In genomic region chr2:181678033-181678586, GRCh38 we compare ENCODE assay signal across 8 cellular contexts. TPM values are rescaled to one million over a fixed set of nuclear protein-coding genes. Genes with fewer than 3 reads are reported as not detected.
DNase-seq lines count a peak whose midpoint lies in the region; ATAC-seq and TF ChIP-seq lines count a peak whose summit lies in the region.

No MANE protein-coding gene starts in this region.

- no peak overlapping the region for H2BK120ac ChIP-seq in neuronal stem cell (ENCODE audit: low read depth, low read length)

- peak overlapping the region; percentile 3 for H3K23ac ChIP-seq in neuronal stem cell (ENCODE audit: low read depth, low read length, poor library complexity)

- H4K8ac ChIP-seq in neuronal stem cell (ENCODE audit: low read depth, low read length) = no peak overlapping the region

- intact Hi-C loops in vagina (cut with DNase I) = no loop called here

- H2BK15ac ChIP-seq in neuronal stem cell (ENCODE audit: low read length) = no peak overlapping the region

- H3K4me1 ChIP-seq in neuronal stem cell (ENCODE audit: control insufficient read depth in 2 of 2, insufficient read depth in 1 of 2, low read depth in 1 of 2, low read length in 2 of 2) (peaks cover 8 to 10% of the 10 kb centered on the region in 2 donors), vagina (peaks cover 13% of the 10 kb centered on the region)

- H2BK12ac ChIP-seq in neuronal stem cell (ENCODE audit: low read length) = no peak overlapping the region

- H3K36me3 ChIP-seq in neuronal stem cell (replicated peaks in 1 of 2; ENCODE audit: control insufficient read depth in 2 of 2, insufficient read depth in 2 of 2, low read length in 2 of 2) (no peaks in the 10 kb centered on the region), vagina (no peaks in the 10 kb centered on the region)

- peaks cover 29 to 92% (median 60%) of the 10 kb centered on the region in 3 experiments for H3K27me3 ChIP-seq in neuronal stem cell (ENCODE audit: control insufficient read depth in 3 of 3, insufficient read depth in 3 of 3, low read depth in 1 of 3, low read length in 3 of 3)
- H3K27me3 ChIP-seq in vagina = peaks cover 7% of the 10 kb centered on the region

- peak; percentile 66 for DNase-seq in ELR (ENCODE audit: low read depth)
- DNase-seq in HuH-7 (ENCODE audit: low spot score) = peak; percentile 75
- peak; percentile 82 for DNase-seq in activated CD8-positive, alpha-beta memory T cell treated with anti-CD3 and anti-CD28 coated beads, Interleukin-2, amount 50 U/mL, for 48 hours
- peak; percentile 62 for DNase-seq in fibroblast of gingiva (ENCODE audit: low read depth)
- DNase-seq in neuronal stem cell (ENCODE audit: low spot score) = peak; percentile 91
- no peak for DNase-seq in NCI-H1436 (lab: John Stamatoyannopoulos, UW)
- no peak for DNase-seq in vagina (ENCODE audit: extremely low spot score in 2 of 2)

- H3K4me3 ChIP-seq in neuronal stem cell (ENCODE audit: low read length in 2 of 2) (no peak overlapping the region), vagina (no peak overlapping the region)

- no peak overlapping the region for H2AFZ ChIP-seq in neuronal stem cell (ENCODE audit: low read length)

- no peak overlapping the region for H3K14ac ChIP-seq in neuronal stem cell (ENCODE audit: low read length)

- TF ChIP-seq CTCF in vagina (IDR thresholded peaks at IDR 0.05) = no peak

- no peaks in the 10 kb centered on the region for H3K79me1 ChIP-seq in neuronal stem cell (ENCODE audit: low read depth, low read length)

- no CpG with 5 or more reads among the region's 35 CpGs for WGBS in neuronal stem cell (ENCODE audit: extremely low coverage in 2 of 2, insufficient read length in 2 of 2, insufficient replicate concordance in 1 of 2), 2 donors

- no peak overlapping the region for H4K91ac ChIP-seq in neuronal stem cell (ENCODE audit: low read depth, low read length, poor library complexity)

- no peak overlapping the region for H2AK5ac ChIP-seq in neuronal stem cell (ENCODE audit: low read depth, low read length)

- H3K27ac ChIP-seq in neuronal stem cell (replicated peaks; ENCODE audit: low read length) (no peak overlapping the region), vagina (no peak overlapping the region)

- H3K9me3 ChIP-seq in neuronal stem cell (replicated peaks in 1 of 2; ENCODE audit: control insufficient read depth in 2 of 2, insufficient read depth in 1 of 2, low read depth in 1 of 2, low read length in 2 of 2) (peaks cover 2 to 6% of the 10 kb centered on the region in 2 donors), vagina (no peaks in the 10 kb centered on the region)

- no peak overlapping the region for H3K9ac ChIP-seq in neuronal stem cell (ENCODE audit: low read depth, low read length, poor library complexity)

- H3K4ac ChIP-seq in neuronal stem cell (ENCODE audit: low read length) = no peak overlapping the region

- ATAC-seq in GM18909 (IDR thresholded peaks at IDR 0.05; ENCODE audit: poor library complexity, unreplicated experiment) = no peak

- H2BK5ac ChIP-seq in neuronal stem cell (ENCODE audit: low read length) = no peak overlapping the region

- H3K4me2 ChIP-seq in neuronal stem cell (ENCODE audit: insufficient read depth, low read length, poor library complexity, severe bottlenecking) = no peak overlapping the region

- no peak for TF ChIP-seq POLR2A in vagina (IDR thresholded peaks at IDR 0.05)

- no peak overlapping the region for H3K18ac ChIP-seq in neuronal stem cell (ENCODE audit: low read length)

RNA-seq across cellular contexts. Expression of gene NEUROD1, which starts 2.2 kb away (rescaled TPM):
- polyA plus RNA-seq in neuronal stem cell (2013, experiment 1 of 2) = 0.66 TPM
- polyA plus RNA-seq in neuronal stem cell (2013, experiment 2 of 2) = 0.51 TPM
- total RNA-seq in vagina = not detected

RNA-seq across cellular contexts. Expression of gene CERKL, which starts 21.2 kb away (rescaled TPM):
- polyA plus RNA-seq in neuronal stem cell (2013, experiment 1 of 2) = 0.13 TPM
- polyA plus RNA-seq in neuronal stem cell (2013, experiment 2 of 2) = 0.11 TPM
- not detected for total RNA-seq in vagina

Comparison
In these comparisons a context has a peak if more than half of its experiments do, and no peak if none do; other contexts are left out.
1. DNase-seq: peak in ELR (single experiment), HuH-7 (single experiment), activated CD8-positive, alpha-beta memory T cell treated with anti-CD3 and anti-CD28 coated beads, Interleukin-2, amount 50 U/mL, for 48 hours (single experiment), fibroblast of gingiva (single experiment) and neuronal stem cell (single experiment); none in NCI-H1436 (single experiment) and vagina (0 of 2).